14 cellular contexts compared by ENCODE assay signal in genomic region chr14:96189288-96189711, GRCh38. TPM values are rescaled to one million over a fixed set of nuclear protein-coding genes. Genes with fewer than 3 reads are reported as not detected.
DNase-seq lines count a peak whose midpoint lies in the region; ATAC-seq and TF ChIP-seq lines count a peak whose summit lies in the region.
"Had no signal": no experiment of that assay in that cellular context is flagged by ENCODE, and none has a peak within 500 bp of the region (broad histone marks: within the 10 kb centered on the region; RNA-seq: fewer than 3 reads in every experiment).

No MANE protein-coding gene starts in this region.

- TF ChIP-seq CTCF in GM20000 (IDR thresholded peaks at IDR 0.05; ENCODE audit: extremely low read depth, missing control alignments) (no peak), lower lobe of right lung (IDR thresholded peaks at IDR 0.05) (no peak)

- no peaks in the 10 kb centered on the region for H3K36me3 ChIP-seq in lower lobe of right lung
- H3K36me3 ChIP-seq: breast epithelium had no signal

- H3K27ac ChIP-seq in lower lobe of right lung: no peak overlapping the region
- H3K27ac ChIP-seq: breast epithelium, foreskin keratinocyte had no signal

- DNase-seq in AG08396 (ENCODE audit: low spot score) (peak; percentile 84), GM20000 (ENCODE audit: low spot score) (peak; percentile 26), NCI-H226 (peak; percentile 24), lower lobe of right lung (peak; percentile 62), NCI-H82 (lab: John Stamatoyannopoulos, UW) (no peak)
- DNase-seq in activated effector memory CD4-positive, alpha-beta T cell treated with anti-CD3 and anti-CD28 coated beads, Interleukin-2, amount 50 U/mL, for 16 hours: no peak
- DNase-seq: activated CD8-positive, alpha-beta memory T cell treated with anti-CD3 and anti-CD28 coated beads, Interleukin-2, amount 50 U/mL, for 48 hours; foreskin keratinocyte; KG1; RPMI8226 had no signal

- H3K4me1 ChIP-seq in lower lobe of right lung: peaks cover 8% of the 10 kb centered on the region
- H3K4me1 ChIP-seq: breast epithelium, foreskin keratinocyte had no signal

- no peaks in the 10 kb centered on the region for H3K27me3 ChIP-seq in lower lobe of right lung (ENCODE audit: low read depth)
- H3K27me3 ChIP-seq: breast epithelium had no signal

- intact Hi-C loops in lower lobe of right lung (cut with DNase I): no loop called here

- no peak overlapping the region for H3K4me3 ChIP-seq in lower lobe of right lung
- H3K4me3 ChIP-seq: breast epithelium had no signal

- ATAC-seq in lower lobe of right lung (peak; percentile 87 to 89), GM18519 (IDR thresholded peaks at IDR 0.05; ENCODE audit: low FRiP score, unreplicated experiment) (no peak), GM18861 (IDR thresholded peaks at IDR 0.05; ENCODE audit: unreplicated experiment) (no peak)
- ATAC-seq: foreskin keratinocyte had no signal

- no peaks in the 10 kb centered on the region for H3K9me3 ChIP-seq in lower lobe of right lung
- H3K9me3 ChIP-seq: breast epithelium had no signal

RNA-seq across cellular contexts. Expression of gene BDKRB2, which starts 15.3 kb away (rescaled TPM):
- total RNA-seq in lower lobe of right lung: 1.3 TPM
- total RNA-seq: B cell had no signal

Comparison
In these comparisons a context has a peak if more than half of its experiments do, and no peak if none do; other contexts are left out.
1. DNase-seq: peak in AG08396 (single experiment), GM20000 (single experiment), NCI-H226 (single experiment) and lower lobe of right lung (single experiment); none in NCI-H82 (single experiment) and activated effector memory CD4-positive, alpha-beta T cell treated with anti-CD3 and anti-CD28 coated beads, Interleukin-2, amount 50 U/mL, for 16 hours (single experiment).
2. ATAC-seq: peak in lower lobe of right lung (2 of 2); none in GM18519 (single experiment) and GM18861 (single experiment).